ENCODE assay signal across 10 cellular contexts in the genomic region with DNA sequence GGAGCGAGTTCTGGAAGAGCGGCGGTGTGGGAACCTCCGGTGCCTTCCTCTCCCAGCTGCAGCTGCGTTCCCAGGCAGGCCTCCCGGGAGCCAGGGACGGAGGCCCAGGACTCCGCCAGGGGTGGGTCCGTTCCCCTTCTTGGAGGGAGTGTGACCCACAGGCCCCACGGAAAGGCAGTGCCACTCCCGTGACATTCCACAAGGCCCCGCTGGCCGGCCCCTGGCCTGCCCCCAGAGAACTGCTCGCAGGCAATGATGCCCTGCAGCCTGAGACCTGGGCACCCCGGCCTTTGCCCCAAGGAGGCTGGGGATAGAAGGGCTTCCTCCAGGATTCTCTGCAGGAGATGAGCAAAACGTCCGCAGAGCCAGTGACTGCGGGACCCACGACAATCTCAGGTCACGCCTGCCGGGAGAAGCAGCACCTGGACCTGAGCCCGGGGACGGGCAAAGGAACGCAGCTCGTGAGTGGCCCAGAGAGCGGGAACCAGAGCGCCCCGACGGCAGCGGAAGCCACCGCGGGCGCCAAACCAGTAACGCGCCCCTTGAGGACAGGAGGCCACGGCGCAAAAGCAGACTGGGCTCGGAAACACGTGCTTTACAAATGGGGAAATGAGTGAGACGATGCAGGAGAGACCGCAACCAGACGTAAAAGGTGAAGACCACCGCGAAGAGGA. TPM values are rescaled to one million over a fixed set of nuclear protein-coding genes. Genes with fewer than 3 reads are reported as not detected.
DNase-seq lines count a peak whose midpoint lies in the region; ATAC-seq, FAIRE-seq and TF ChIP-seq lines count a peak whose summit lies in the region.
"Had no signal": no experiment of that assay in that cellular context is flagged by ENCODE, and none has a peak within 500 bp of the region (broad histone marks: within the 10 kb centered on the region; RNA-seq: fewer than 3 reads in every experiment).

No MANE protein-coding gene starts in this region.

- no peak for TF ChIP-seq POLR2A in GM12891 (IDR thresholded peaks at IDR 0.05; ENCODE audit: low read depth, low read length)

- peak overlapping the region; percentile 57 for H3K4me3 Mint-ChIP-seq in activated B cell treated with CpG ODN at 0.5 μM for 24 hours

- H3K36me3 Mint-ChIP-seq in activated B cell treated with CpG ODN at 0.5 μM for 24 hours (ENCODE audit: low read depth): no peaks in the 10 kb centered on the region

- no peak overlapping the region for H3K27ac Mint-ChIP-seq in activated B cell treated with CpG ODN at 0.5 μM for 24 hours

- peaks cover 2% of the 10 kb centered on the region for H3K9me3 Mint-ChIP-seq in activated B cell treated with CpG ODN at 0.5 μM for 24 hours

- H3K4me1 Mint-ChIP-seq in activated B cell treated with CpG ODN at 0.5 μM for 24 hours: peaks cover 4% of the 10 kb centered on the region

- TF ChIP-seq CTCF in activated B cell treated with CpG ODN at 0.5 μM for 24 hours (IDR thresholded peaks at IDR 0.05) (no peak), fibroblast of villous mesenchyme (IDR thresholded peaks at IDR 0.05; ENCODE audit: insufficient read depth, low read depth, low read length) (peak; percentile 9)

- no peak for FAIRE-seq in GM19239 (lab: Jason Lieb, UNC)
- no peak for FAIRE-seq in GM12891 (lab: Jason Lieb, UNC)

- peak; percentile 49 for DNase-seq in CD1c-positive myeloid dendritic cell (ENCODE audit: extremely low spot score)
- DNase-seq in activated B cell treated with CpG ODN at 0.5 μM for 24 hours: peak; percentile 25
- DNase-seq in fibroblast of villous mesenchyme (ENCODE audit: low read depth): no peak
- DNase-seq in sciatic nerve (ENCODE audit: low spot score): no peak
- no peak for DNase-seq in NCI-H187 treated with DMSO at 0.1 percent for 48 hours (lab: John Stamatoyannopoulos, UW)
- DNase-seq in GM19239 (ENCODE audit: insufficient read length, low spot score): no peak
- DNase-seq in GM12891 (ENCODE audit: insufficient read length, low spot score): no peak

- POLR2A ChIA-PET in activated B cell treated with CpG ODN at 0.5 μM for 24 hours (lab: Charles Lee): interaction anchor here (0.6 kb wide), 1 partner anchor 852 kb away, joined by 8 read pairs; no protein-coding TSS in a partner anchor

- ATAC-seq in activated B cell treated with CpG ODN at 0.5 μM for 24 hours (ENCODE audit: low read depth) (peak; percentile 86), sciatic nerve (peak; percentile 90), GM19395 (IDR thresholded peaks at IDR 0.05; ENCODE audit: unreplicated experiment) (no peak)

- CTCF ChIA-PET in activated B cell treated with CpG ODN at 0.5 μM for 24 hours (lab: Charles Lee): interaction anchor here (1.0 to 1.3 kb wide), 3 partner anchors 10 to 152 kb away, joined by 3 read pairs; no protein-coding TSS in a partner anchor

- peaks cover 7% of the 10 kb centered on the region for H3K27me3 Mint-ChIP-seq in activated B cell treated with CpG ODN at 0.5 μM for 24 hours

- intact Hi-C loops in activated B cell treated with CpG ODN at 0.5 μM for 24 hours (cut with micrococcal nuclease) (no loop called here), sciatic nerve (cut with DNase I) (no loop called here)

- H3K4me3 ChIP-seq in fibroblast of villous mesenchyme (ENCODE audit: low read depth, low read length): peak overlapping the region; percentile 6

TF ChIP-seq in GM12891, 5 proteins besides CTCF, POLR2A, EP300 and RAD21:
- TF ChIP-seq POLR2AphosphoS5 (IDR thresholded peaks at IDR 0.05; ENCODE audit: low read depth, low read length) (no peak), SPI1 (IDR thresholded peaks at IDR 0.05; ENCODE audit: low read depth, low read length) (no peak), TAF1 (IDR thresholded peaks at IDR 0.05; ENCODE audit: low read depth, low read length) (no peak)

RNA-seq across cellular contexts. Expression of gene OBP2B, which starts 9.3 kb away (rescaled TPM):
- total RNA-seq in activated B cell treated with CpG ODN at 0.5 μM for 24 hours (not detected in 2 replicates), fibroblast of villous mesenchyme (not detected in 2 replicates), sciatic nerve (not detected)
- polyA plus RNA-seq in GM12891 (2012; ENCODE audit: low read depth, missing spikeins): not detected
- total RNA-seq: ascending aorta, renal cortical epithelial cell had no signal

RNA-seq across cellular contexts. Expression of gene GBGT1, which starts 36.1 kb away (rescaled TPM):
- total RNA-seq in activated B cell treated with CpG ODN at 0.5 μM for 24 hours: 42.2 and 49.5 TPM in 2 replicates
- 4.7 and 5.8 TPM in 2 replicates for total RNA-seq in fibroblast of villous mesenchyme
- 23.2 TPM for total RNA-seq in sciatic nerve
- polyA plus RNA-seq in GM12891 (2012; ENCODE audit: low read depth, missing spikeins): 1.2 TPM

Comparison
In these comparisons a context has a peak if more than half of its experiments do, and no peak if none do; other contexts are left out.
1. DNase-seq: peak in CD1c-positive myeloid dendritic cell (single experiment) and activated B cell treated with CpG ODN at 0.5 μM for 24 hours (single experiment); none in fibroblast of villous mesenchyme (single experiment), sciatic nerve (single experiment), NCI-H187 treated with DMSO at 0.1 percent for 48 hours (single experiment), GM19239 (single experiment) and GM12891 (single experiment).